ENCODE assay signal across 10 cellular contexts in the genomic region with DNA sequence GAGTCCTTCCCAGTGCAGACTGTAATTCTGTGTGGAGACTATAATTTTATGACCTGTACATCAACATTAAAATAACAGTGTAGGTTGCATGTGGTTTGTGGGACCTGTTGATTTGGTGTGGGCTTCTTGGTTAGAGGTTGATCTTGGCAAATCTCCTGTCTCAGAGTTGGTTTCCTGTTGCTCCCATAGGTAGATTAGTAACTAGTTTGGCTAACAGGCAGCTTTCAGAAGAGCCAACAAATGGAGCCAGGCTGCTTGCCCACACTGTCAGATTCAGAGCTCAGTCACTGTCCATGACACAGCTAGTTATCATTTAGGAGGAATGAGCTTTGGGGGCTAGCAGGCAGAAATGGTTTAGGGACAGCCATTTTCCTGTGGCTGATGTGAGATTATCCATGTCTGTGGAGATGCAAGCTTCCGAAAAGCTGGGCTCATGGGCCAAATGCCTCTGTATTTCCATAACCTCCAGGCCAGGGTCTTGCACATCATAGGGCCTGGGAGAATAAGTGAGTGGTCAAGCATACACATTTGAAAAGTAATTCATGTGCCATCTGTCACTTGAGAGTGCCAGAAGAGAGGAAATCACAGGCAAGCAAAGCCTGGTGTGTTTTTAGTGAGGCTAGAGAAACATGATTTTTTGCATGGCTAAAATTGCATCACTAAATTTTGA. TPM values are rescaled to one million over a fixed set of nuclear protein-coding genes. Genes with fewer than 3 reads are reported as not detected.
DNase-seq lines count a peak whose midpoint lies in the region; ATAC-seq lines count a peak whose summit lies in the region.
"Had no signal": no experiment of that assay in that cellular context is flagged by ENCODE, and none has a peak within 500 bp of the region (broad histone marks: within the 10 kb centered on the region; RNA-seq: fewer than 3 reads in every experiment).

No MANE protein-coding gene starts in this region.

- no peaks in the 10 kb centered on the region for H3K9me3 Mint-ChIP-seq in dendritic cell treated with granulocyte-macrophage colony-stimulating factor and Interleukin-4, amounts not matched to agents 40 ng/mL and 50 ng/mL, for 4 days
- H3K9me3 Mint-ChIP-seq: endodermal cell had no signal

- ATAC-seq in GM21619 (IDR thresholded peaks at IDR 0.05; ENCODE audit: unreplicated experiment) (no peak), HG02884 (IDR thresholded peaks at IDR 0.05; ENCODE audit: unreplicated experiment) (no peak)

- peak; percentile 25 for DNase-seq in GM04503 (ENCODE audit: low read depth)
- DNase-seq in RPMI7951 (ENCODE audit: low read depth) = peak; percentile 38
- DNase-seq in retina = peak; percentile 2
- DNase-seq in globus pallidus (ENCODE audit: low spot score) = no peak
- no peak for DNase-seq in NOMO-1 treated with dmso at 0.1 percent for 144 hours (lab: John Stamatoyannopoulos, UW; ENCODE audit: unreplicated experiment)
- DNase-seq: endodermal cell had no signal

- intact Hi-C loops in dendritic cell treated with granulocyte-macrophage colony-stimulating factor and Interleukin-4, amounts not matched to agents 40 ng/mL and 50 ng/mL, for 4 days (cut with micrococcal nuclease) = no loop called here

- no peaks in the 10 kb centered on the region for H3K27me3 Mint-ChIP-seq in dendritic cell treated with granulocyte-macrophage colony-stimulating factor and Interleukin-4, amounts not matched to agents 40 ng/mL and 50 ng/mL, for 4 days

- H3K4me3 Mint-ChIP-seq in dendritic cell treated with granulocyte-macrophage colony-stimulating factor and Interleukin-4, amounts not matched to agents 40 ng/mL and 50 ng/mL, for 4 days = no peak overlapping the region
- H3K4me3 Mint-ChIP-seq: endodermal cell had no signal

- peaks cover 49% of the 10 kb centered on the region for H3K36me3 Mint-ChIP-seq in dendritic cell treated with granulocyte-macrophage colony-stimulating factor and Interleukin-4, amounts not matched to agents 40 ng/mL and 50 ng/mL, for 4 days (ENCODE audit: low read depth)

- peaks cover 71% of the 10 kb centered on the region for H3K4me1 Mint-ChIP-seq in dendritic cell treated with granulocyte-macrophage colony-stimulating factor and Interleukin-4, amounts not matched to agents 40 ng/mL and 50 ng/mL, for 4 days (ENCODE audit: low read depth)

- peak overlapping the region; percentile 66 for H3K27ac Mint-ChIP-seq in dendritic cell treated with granulocyte-macrophage colony-stimulating factor and Interleukin-4, amounts not matched to agents 40 ng/mL and 50 ng/mL, for 4 days
- H3K27ac Mint-ChIP-seq: endodermal cell had no signal

RNA-seq across cellular contexts. Expression of gene CCM2, which starts 33.4 kb away (rescaled TPM):
- 65.0 and 75.1 TPM in 2 replicates for total RNA-seq in RPMI7951 (2014; rRNA removed; shearing (Covaris generic))

RNA-seq across cellular contexts. Expression of gene MYO1G, which starts 54.6 kb away (rescaled TPM):
- total RNA-seq in RPMI7951 (2014; rRNA removed; shearing (Covaris generic)) = under 0.01 TPM in 1 of 2 replicates, not detected in the other

RNA-seq across cellular contexts. Expression of gene NACAD, which starts 55.4 kb away (rescaled TPM):
- total RNA-seq in RPMI7951 (2014; rRNA removed; shearing (Covaris generic)) = 0.24 and 0.29 TPM in 2 replicates
- total RNA-seq: T-helper 1 cell treated with Interleukin-12 subunit alpha and Interleukin-12 subunit beta and Interleukin-4 antibody, amounts not matched to agents 30 ng/mL and 1 ng/mL, for 36 hours had no signal

Comparison
In these comparisons a context has a peak if more than half of its experiments do, and no peak if none do; other contexts are left out.
1. DNase-seq: peak in GM04503 (single experiment), RPMI7951 (single experiment) and retina (single experiment); none in globus pallidus (single experiment) and NOMO-1 treated with dmso at 0.1 percent for 144 hours (single experiment).